Comparison of ENCODE assay signal across 16 cellular contexts in the genomic region with DNA sequence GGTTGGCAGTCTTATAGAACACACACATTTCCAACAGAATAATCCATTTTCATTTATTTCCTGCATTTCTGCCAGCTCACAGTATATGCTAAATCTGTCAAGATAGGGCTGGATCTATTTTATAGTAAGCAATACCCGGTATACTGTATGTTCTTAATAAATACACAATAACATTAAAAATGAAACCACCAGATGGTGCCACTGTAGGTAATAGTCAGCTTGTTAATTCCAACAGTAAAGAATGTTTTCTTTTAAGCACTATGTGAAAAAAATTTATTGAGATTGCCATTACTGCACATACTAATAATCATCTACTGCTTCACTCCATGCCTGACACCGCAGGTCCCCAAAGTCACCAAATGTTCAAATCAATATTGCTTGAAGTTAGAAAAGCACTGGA.
DNase-seq lines count a peak whose midpoint lies in the region; ATAC-seq and TF ChIP-seq lines count a peak whose summit lies in the region.
"Had no signal": no experiment of that assay in that cellular context is flagged by ENCODE, and none has a peak within 500 bp of the region (broad histone marks: within the 10 kb centered on the region; RNA-seq: fewer than 3 reads in every experiment).

No MANE protein-coding gene starts in this region.

- CTCF ChIA-PET in PC-3 (lab: Charles Lee) = interaction anchor here (0.5 kb wide), 1 partner anchor 297 kb away, joined by 4 read pairs; no protein-coding TSS in a partner anchor

- peaks cover 12% of the 10 kb centered on the region; the same call in 1 of the 2 replicates for H3K9me3 ChIP-seq in DOHH2 (ENCODE audit: control insufficient read depth, insufficient read depth, low read length)
- no peaks in the 10 kb centered on the region for H3K9me3 ChIP-seq in PC-3 (ENCODE audit: low read length)
- H3K9me3 ChIP-seq in MG63 = no peaks in the 10 kb centered on the region

- no peaks in the 10 kb centered on the region for H3K4me1 ChIP-seq in DOHH2 (ENCODE audit: control insufficient read depth, low read length)
- H3K4me1 ChIP-seq in PC-3 (ENCODE audit: insufficient read depth, low read length) = no peaks in the 10 kb centered on the region
- H3K4me1 ChIP-seq: Caco-2 had no signal

- peaks cover 28% of the 10 kb centered on the region for H3K36me3 Mint-ChIP-seq in IgD-negative memory B cell

- no TSS peak for BruUV-seq in PC-3 (replicated peaks; lab: Mats Ljungman, UMichigan)

- H3K4me3 ChIP-seq in DOHH2 (ENCODE audit: low read length) (no peak overlapping the region), PC-3 (ENCODE audit: low read length) (no peak overlapping the region), fibroblast of the aortic adventitia (ENCODE audit: low read depth, low read length) (no peak overlapping the region), MG63 (no peak overlapping the region)
- H3K4me3 ChIP-seq: K562 had no signal

- TF ChIP-seq CTCF in DOHH2 (IDR thresholded peaks at IDR 0.05; ENCODE audit: low read depth, low read length, poor library complexity, severe bottlenecking) = peak; percentile 15
- TF ChIP-seq CTCF in PC-3 (conservative IDR thresholded peaks at IDR 0.05; ENCODE audit: low read depth, low read length) = no peak
- peak; percentile 1 for TF ChIP-seq CTCF in fibroblast of the aortic adventitia (IDR thresholded peaks at IDR 0.05; ENCODE audit: insufficient read depth, low read length)

- H3K4me1 Mint-ChIP-seq in IgD-negative memory B cell = peaks cover 6 to 8% (median 7%) of the 10 kb centered on the region in 3 donors

- peaks cover 0 to 6% (median 4%) of the 10 kb centered on the region in 3 donors for H3K9me3 Mint-ChIP-seq in IgD-negative memory B cell

- H3K27me3 Mint-ChIP-seq in IgD-negative memory B cell = no peaks in the 10 kb centered on the region

- H3K27me3 ChIP-seq in DOHH2 (ENCODE audit: control insufficient read depth, low read length) (no peaks in the 10 kb centered on the region), PC-3 (ENCODE audit: low read length) (no peaks in the 10 kb centered on the region), MG63 (no peaks in the 10 kb centered on the region)

- intact Hi-C loops in PC-3 (cut with micrococcal nuclease) = loop anchor here (5.0 kb wide), 1 partner anchor 319 kb away; no protein-coding TSS in a partner anchor

- DNase-seq in PC-3 (peak; percentile 14), fibroblast of the aortic adventitia (ENCODE audit: low read depth) (peak; percentile 37), MG63 (no peak), NCI-H128 (lab: John Stamatoyannopoulos, UW; ENCODE audit: unreplicated experiment) (no peak)
- DNase-seq: ACHN, AML-193, Caco-2, GOT3, NCI-H1105, NCI-H1930, NCI-H748 treated with DMSO at 0.1 percent for 48 hours, T-helper 1 cell had no signal

- H3K79me2 ChIP-seq in DOHH2 (ENCODE audit: control insufficient read depth, low read length) (no peaks in the 10 kb centered on the region), PC-3 (ENCODE audit: low read length) (no peaks in the 10 kb centered on the region)

- H3K9me2 ChIP-seq in DOHH2 (replicated peaks; ENCODE audit: control insufficient read depth, low read length) = no peaks in the 10 kb centered on the region
- no peaks in the 10 kb centered on the region for H3K9me2 ChIP-seq in PC-3 (replicated peaks; ENCODE audit: low read length)

- H4K20me1 ChIP-seq in DOHH2 (ENCODE audit: control insufficient read depth, insufficient read depth, low read depth, low read length) (no peaks in the 10 kb centered on the region), PC-3 (ENCODE audit: low read length) (no peaks in the 10 kb centered on the region)

- H3K36me3 ChIP-seq in DOHH2 (ENCODE audit: control insufficient read depth, low read length) (peaks cover 36% of the 10 kb centered on the region), PC-3 (ENCODE audit: low read depth, low read length) (no peaks in the 10 kb centered on the region), MG63 (no peaks in the 10 kb centered on the region)

- H3K27ac ChIP-seq in DOHH2 (ENCODE audit: low read depth, low read length) (no peak overlapping the region), PC-3 (ENCODE audit: low read length) (no peak overlapping the region)

- peak overlapping the region in 2 of 3 donors; percentile 35 to 84 for H3K27ac Mint-ChIP-seq in IgD-negative memory B cell

- no peak overlapping the region for H3K4me2 ChIP-seq in DOHH2 (ENCODE audit: low read length)
- no peak overlapping the region for H3K4me2 ChIP-seq in PC-3 (ENCODE audit: low read length)

- no peak overlapping the region for H2AFZ ChIP-seq in PC-3 (ENCODE audit: low read length)

- no peak overlapping the region for H3K4me3 Mint-ChIP-seq in IgD-negative memory B cell

- H3F3A ChIP-seq in DOHH2 (ENCODE audit: control insufficient read depth, insufficient read depth) (no peaks in the 10 kb centered on the region), PC-3 (ENCODE audit: low read length, unreplicated experiment) (no peaks in the 10 kb centered on the region)

- POLR2A ChIA-PET in PC-3 (lab: Charles Lee; ENCODE audit: unreplicated experiment) = interaction anchor here (0.7 kb wide), 1 partner anchor 21 kb away, joined by 6 read pairs; no protein-coding TSS in a partner anchor

- ATAC-seq in PC-3 (peak; percentile 35; the same call in 1 of the 2 replicates), HG03045 (IDR thresholded peaks at IDR 0.05; ENCODE audit: unreplicated experiment) (no peak)
- ATAC-seq: K562 had no signal

- no peak overlapping the region for H3K9ac ChIP-seq in PC-3 (ENCODE audit: low read length)

Comparison
In these comparisons a context has a peak if more than half of its experiments do, and no peak if none do; other contexts are left out.
1. DNase-seq: peak in PC-3 (single experiment) and fibroblast of the aortic adventitia (single experiment); none in MG63 (single experiment) and NCI-H128 (single experiment).